ENCODE assay signal across 9 cellular contexts in the genomic region with DNA sequence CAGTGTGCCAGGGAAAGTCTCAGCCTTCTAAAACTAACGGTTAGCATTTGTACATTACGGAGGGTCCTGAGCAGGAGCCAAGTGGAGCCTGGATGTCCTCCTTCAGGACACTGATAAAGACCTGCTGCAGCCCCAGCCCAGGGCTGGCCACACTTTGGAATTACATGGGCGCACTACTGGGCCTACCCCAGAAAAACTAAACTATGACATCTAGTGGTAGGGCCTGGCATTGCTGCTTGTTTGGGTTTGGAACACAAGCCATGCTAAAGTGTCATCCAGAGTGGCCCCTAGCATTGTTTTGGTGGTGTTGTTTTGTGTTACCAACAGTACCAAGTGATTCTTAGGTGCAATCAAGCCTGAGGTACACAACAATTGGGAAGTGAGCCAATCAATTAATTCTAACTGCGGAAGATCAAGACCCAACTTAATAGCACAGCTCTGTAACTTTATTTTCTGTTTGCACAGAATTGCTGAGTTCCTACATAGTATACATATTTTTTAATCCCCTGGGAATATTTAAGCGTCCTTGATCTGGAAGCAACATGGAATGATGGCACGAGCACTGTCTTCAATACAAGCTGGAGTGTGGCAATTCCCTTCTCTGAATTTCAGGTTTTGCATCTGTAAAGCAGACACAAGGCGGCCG.
DNase-seq lines count a peak whose midpoint lies in the region; ATAC-seq, FAIRE-seq and TF ChIP-seq lines count a peak whose summit lies in the region.
"Had no signal": no experiment of that assay in that cellular context is flagged by ENCODE, and none has a peak within 500 bp of the region (broad histone marks: within the 10 kb centered on the region; RNA-seq: fewer than 3 reads in every experiment).

No MANE protein-coding gene starts in this region.

- no peak overlapping the region for H3K4me2 ChIP-seq in HepG2 (ENCODE audit: low read depth, low read length)

- TF ChIP-seq RAD21 in HepG2 (CRISPR knock-in tag; IDR thresholded peaks at IDR 0.05) = peak; percentile 97

- TF ChIP-seq EP300 in HepG2 (IDR thresholded peaks at IDR 0.05; ENCODE audit: low read depth in 2 of 2, low read length in 2 of 2) = no peak
- TF ChIP-seq EP300 in HepG2 (CRISPR knock-in tag; IDR thresholded peaks at IDR 0.05; ENCODE audit: borderline replicate concordance) = no peak

- H3K4me3 ChIP-seq in SJCRH30 (no peak overlapping the region), colonic mucosa (no peak overlapping the region), HepG2 (replicated peaks in 1 of 3; ENCODE audit: insufficient read depth in 1 of 3, low read depth in 2 of 3, low read length in 3 of 3) (no peak overlapping the region)

- H3K79me2 ChIP-seq in HepG2 (ENCODE audit: insufficient read depth, low read length) = peaks cover 4% of the 10 kb centered on the region

- in situ Hi-C loops in HepG2 (cut with HindIII; ENCODE audit: extremely low pct_ligation_motif_present, low pct_unique_long_range_greater_than_20kb) = loop anchor here (5.0 to 10.0 kb wide), 3 partner anchors 37 to 275 kb away; no protein-coding TSS in a partner anchor

- DNase-seq in NCI-H2196 (lab: John Stamatoyannopoulos, UW; ENCODE audit: unreplicated experiment) (peak; percentile 30), NCI-H2196 treated with DMSO at 0.1 percent for 48 hours (lab: John Stamatoyannopoulos, UW; ENCODE audit: unreplicated experiment) (no peak), SJCRH30 (peak; percentile 56 to 76), colonic mucosa (peak; percentile 81), HepG2 (ENCODE audit: low spot score) (peak; percentile 81), GOT3 (lab: John Stamatoyannopoulos, UW) (no peak)
- peak; percentile 56 for DNase-seq in stimulated activated naive CD8-positive, alpha-beta T cell treated with anti-CD3 and anti-CD28 coated beads, Interleukin-15, Interleukin-2, amounts not matched to agents 100 U/mL and 50 U/mL, for 24 hours

- ATAC-seq in HG03045 (IDR thresholded peaks at IDR 0.05; ENCODE audit: unreplicated experiment) (peak; percentile 57), HepG2 (peak; percentile 91)
- no peak for ATAC-seq in stimulated activated naive CD8-positive, alpha-beta T cell treated with anti-CD3 and anti-CD28 coated beads, Interleukin-15, Interleukin-2, amounts not matched to agents 100 U/mL and 50 U/mL, for 24 hours

- BruUV-seq in HepG2 (replicated peaks; lab: Mats Ljungman, UMichigan) = no TSS peak

- H3K27me3 ChIP-seq in SJCRH30 = no peaks in the 10 kb centered on the region
- H3K27me3 ChIP-seq in colonic mucosa = no peaks in the 10 kb centered on the region
- H3K27me3 ChIP-seq in HepG2 (ENCODE audit: control insufficient read depth in 1 of 2, insufficient read depth in 2 of 2, low read length in 2 of 2) = no peaks in the 10 kb centered on the region

- 0 out of 2 replicates have a peak, but pooled peaks cover 3% of the 10 kb centered on the region for H3K36me3 ChIP-seq in SJCRH30
- H3K36me3 ChIP-seq in colonic mucosa = no peaks in the 10 kb centered on the region
- H3K36me3 ChIP-seq in HepG2 (replicated peaks in 1 of 2; ENCODE audit: control insufficient read depth in 1 of 2, insufficient read depth in 2 of 2, low read length in 2 of 2) = no peaks in the 10 kb centered on the region

- FAIRE-seq in HepG2 (lab: Jason Lieb, UNC) = peak; percentile 71
- FAIRE-seq: G401.6 had no signal

- TF ChIP-seq CTCF in colonic mucosa (IDR thresholded peaks at IDR 0.05) (peak; percentile 72), HepG2 (CRISPR knock-in tag; IDR thresholded peaks at IDR 0.05) (peak; percentile 97)

- H3K9me3 ChIP-seq in SJCRH30 (replicated peaks) = no peaks in the 10 kb centered on the region
- H3K9me3 ChIP-seq in colonic mucosa = no peaks in the 10 kb centered on the region
- H3K9me3 ChIP-seq in HepG2 (ENCODE audit: low read length) = no peaks in the 10 kb centered on the region

- H3K27ac ChIP-seq in SJCRH30 (no peak overlapping the region), colonic mucosa (no peak overlapping the region), HepG2 (ENCODE audit: extremely low read length, insufficient read depth, low read length) (peak overlapping the region; percentile 90)

- CTCF ChIA-PET in HepG2 (lab: Yijun Ruan, JAX; ENCODE audit: low intra/inter-chr PET ratio, low total read pairs) = interaction anchor here (0.7 to 3.0 kb wide), 4 partner anchors 39 to 278 kb away, joined by 3 to 76 read pairs (median 18); no protein-coding TSS in a partner anchor

- 60% methylated on average over 8 of the region's 8 CpGs for WGBS in HepG2 (ENCODE audit: low lambda C conversion rate)

- H3K4me1 ChIP-seq in SJCRH30 = no peaks in the 10 kb centered on the region
- peaks cover 11% of the 10 kb centered on the region for H3K4me1 ChIP-seq in colonic mucosa
- H3K4me1 ChIP-seq in HepG2 (ENCODE audit: insufficient read depth, low read length) = peaks cover 54% of the 10 kb centered on the region

- POLR2A ChIA-PET in HepG2 (lab: Yijun Ruan, JAX) = interaction anchor here (0.9 to 3.2 kb wide), 4 partner anchors 41 to 278 kb away, joined by 3 to 91 read pairs (median 12); no protein-coding TSS in a partner anchor

- intact Hi-C loops in colonic mucosa (cut with DNase I) = loop anchor here (2.0 kb wide), 1 partner anchor 59 kb away; no protein-coding TSS in a partner anchor
- intact Hi-C loops in HepG2 (cut with micrococcal nuclease; ENCODE audit: unreplicated experiment) = loop anchor here (1.0 to 10.0 kb wide), 4 partner anchors 60 to 338 kb away; no protein-coding TSS in a partner anchor

- no peak overlapping the region for H3K9ac ChIP-seq in colonic mucosa (ENCODE audit: low read depth in 2 of 2, low read length in 2 of 2)
- H3K9ac ChIP-seq in HepG2 (ENCODE audit: insufficient read depth, low read depth, low read length) = no peak overlapping the region

- TF ChIP-seq POLR2A in HepG2 (IDR thresholded peaks at IDR 0.05; ENCODE audit: insufficient read depth in 1 of 2, low read depth in 2 of 2, low read length in 2 of 2) = no peak

- H4K20me1 ChIP-seq in HepG2 (ENCODE audit: insufficient read depth, low read length) = no peaks in the 10 kb centered on the region

- no peak overlapping the region for H2AFZ ChIP-seq in HepG2 (ENCODE audit: low read length)

TF ChIP-seq in HepG2, 621 proteins besides CTCF, POLR2A, EP300 and RAD21 (continues in another document):
- no peak for TF ChIP-seq ZNF629 (CRISPR knock-in tag; conservative IDR thresholded peaks at IDR 0.05)
- TF ChIP-seq SAFB2 (CRISPR knock-in tag; IDR thresholded peaks at IDR 0.05; ENCODE audit: borderline replicate concordance, low read depth) = no peak
- TF ChIP-seq POGZ (CRISPR knock-in tag; IDR thresholded peaks at IDR 0.05) = peak; percentile 63
- TF ChIP-seq ZBTB7A (CRISPR knock-in tag; IDR thresholded peaks at IDR 0.05) = no peak
- no peak for TF ChIP-seq ZNF547 (CRISPR knock-in tag; IDR thresholded peaks at IDR 0.05)
- no peak for TF ChIP-seq MTA1 (CRISPR knock-in tag; IDR thresholded peaks at IDR 0.05; ENCODE audit: borderline replicate concordance)
- TF ChIP-seq STAT5B (CRISPR knock-in tag; IDR thresholded peaks at IDR 0.05) = no peak
- no peak for TF ChIP-seq PHF21A (CRISPR knock-in tag; IDR thresholded peaks at IDR 0.05)
- no peak for TF ChIP-seq ZNF605 (CRISPR knock-in tag; IDR thresholded peaks at IDR 0.05)
- TF ChIP-seq, protein P1, sequence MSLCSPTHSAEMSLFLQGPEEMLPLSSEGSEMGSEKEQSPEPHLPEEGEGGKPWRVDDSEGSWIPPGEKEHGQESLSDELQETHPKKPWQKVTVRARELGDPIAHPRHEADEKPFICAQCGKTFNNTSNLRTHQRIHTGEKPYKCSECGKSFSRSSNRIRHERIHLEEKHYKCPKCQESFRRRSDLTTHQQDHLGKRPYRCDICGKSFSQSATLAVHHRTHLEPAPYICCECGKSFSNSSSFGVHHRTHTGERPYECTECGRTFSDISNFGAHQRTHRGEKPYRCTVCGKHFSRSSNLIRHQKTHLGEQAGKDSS (CRISPR knock-in tag; IDR thresholded peaks at IDR 0.05; ENCODE audit: borderline replicate concordance, low read depth) = no peak
- peak; percentile 43; the same call in 1 of the 2 replicates for TF ChIP-seq ZNF263 (CRISPR knock-in tag; IDR thresholded peaks at IDR 0.05)
- TF ChIP-seq HNRNPH1 (optimal IDR thresholded peaks at IDR 0.05; ENCODE audit: low read depth, low read length) = no peak
- TF ChIP-seq EZH2 (conservative IDR thresholded peaks at IDR 0.05; ENCODE audit: low read depth, low read length) = no peak
- peak; percentile 19; the same call in 1 of the 2 replicates for TF ChIP-seq ELF3 (CRISPR knock-in tag; IDR thresholded peaks at IDR 0.05)
- TF ChIP-seq, protein P2, sequence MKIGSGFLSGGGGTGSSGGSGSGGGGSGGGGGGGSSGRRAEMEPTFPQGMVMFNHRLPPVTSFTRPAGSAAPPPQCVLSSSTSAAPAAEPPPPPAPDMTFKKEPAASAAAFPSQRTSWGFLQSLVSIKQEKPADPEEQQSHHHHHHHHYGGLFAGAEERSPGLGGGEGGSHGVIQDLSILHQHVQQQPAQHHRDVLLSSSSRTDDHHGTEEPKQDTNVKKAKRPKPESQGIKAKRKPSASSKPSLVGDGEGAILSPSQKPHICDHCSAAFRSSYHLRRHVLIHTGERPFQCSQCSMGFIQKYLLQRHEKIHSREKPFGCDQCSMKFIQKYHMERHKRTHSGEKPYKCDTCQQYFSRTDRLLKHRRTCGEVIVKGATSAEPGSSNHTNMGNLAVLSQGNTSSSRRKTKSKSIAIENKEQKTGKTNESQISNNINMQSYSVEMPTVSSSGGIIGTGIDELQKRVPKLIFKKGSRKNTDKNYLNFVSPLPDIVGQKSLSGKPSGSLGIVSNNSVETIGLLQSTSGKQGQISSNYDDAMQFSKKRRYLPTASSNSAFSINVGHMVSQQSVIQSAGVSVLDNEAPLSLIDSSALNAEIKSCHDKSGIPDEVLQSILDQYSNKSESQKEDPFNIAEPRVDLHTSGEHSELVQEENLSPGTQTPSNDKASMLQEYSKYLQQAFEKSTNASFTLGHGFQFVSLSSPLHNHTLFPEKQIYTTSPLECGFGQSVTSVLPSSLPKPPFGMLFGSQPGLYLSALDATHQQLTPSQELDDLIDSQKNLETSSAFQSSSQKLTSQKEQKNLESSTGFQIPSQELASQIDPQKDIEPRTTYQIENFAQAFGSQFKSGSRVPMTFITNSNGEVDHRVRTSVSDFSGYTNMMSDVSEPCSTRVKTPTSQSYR (CRISPR knock-in tag; IDR thresholded peaks at IDR 0.05; ENCODE audit: borderline replicate concordance) = no peak
- TF ChIP-seq, protein P3, sequence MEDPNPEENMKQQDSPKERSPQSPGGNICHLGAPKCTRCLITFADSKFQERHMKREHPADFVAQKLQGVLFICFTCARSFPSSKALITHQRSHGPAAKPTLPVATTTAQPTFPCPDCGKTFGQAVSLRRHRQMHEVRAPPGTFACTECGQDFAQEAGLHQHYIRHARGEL (CRISPR knock-in tag; IDR thresholded peaks at IDR 0.05) = no peak
- TF ChIP-seq ZNF17 (CRISPR knock-in tag; IDR thresholded peaks at IDR 0.05) = no peak
- no peak for TF ChIP-seq AHR (CRISPR knock-in tag; IDR thresholded peaks at IDR 0.05)
- no peak for TF ChIP-seq ZNF598 (CRISPR knock-in tag; IDR thresholded peaks at IDR 0.05; ENCODE audit: borderline replicate concordance)
- 0 out of 2 replicates have a peak, but pooled peaks have one; percentile 25 for TF ChIP-seq CEBPG (CRISPR knock-in tag; IDR thresholded peaks at IDR 0.05)

Comparison
In these comparisons a context has a peak if more than half of its experiments do, and no peak if none do; other contexts are left out.
1. DNase-seq: peak in NCI-H2196 (single experiment), SJCRH30 (2 of 2), colonic mucosa (single experiment), HepG2 (single experiment) and stimulated activated naive CD8-positive, alpha-beta T cell treated with anti-CD3 and anti-CD28 coated beads, Interleukin-15, Interleukin-2, amounts not matched to agents 100 U/mL and 50 U/mL, for 24 hours (single experiment); none in NCI-H2196 treated with DMSO at 0.1 percent for 48 hours (single experiment) and GOT3 (single experiment).